Comparison of ENCODE assay signal across 11 cellular contexts in the genomic region with DNA sequence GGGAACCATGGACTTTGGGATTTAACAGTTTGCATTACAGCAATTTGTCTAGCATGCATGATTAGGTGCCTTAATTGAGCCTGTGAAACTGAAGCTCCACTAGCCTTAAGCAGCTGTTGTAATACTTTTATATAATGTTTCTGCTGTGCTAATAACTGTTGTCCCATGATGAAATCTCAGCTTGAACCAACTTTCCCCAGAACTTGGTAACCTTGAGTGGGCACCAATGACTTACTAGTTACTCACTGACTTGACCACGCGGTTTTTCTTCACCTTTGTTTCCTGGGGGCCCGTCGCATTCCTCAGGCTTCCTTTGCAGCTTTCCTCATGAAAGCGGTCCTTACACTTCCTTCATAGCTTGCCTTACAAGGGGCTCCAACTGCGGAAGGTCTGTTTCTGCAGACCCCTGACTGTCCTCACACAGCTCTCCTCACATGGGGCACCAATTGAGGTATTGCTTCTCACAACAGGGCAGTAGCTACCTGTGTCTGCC. TPM values are rescaled to one million over a fixed set of nuclear protein-coding genes. Genes with fewer than 3 reads are reported as not detected.
DNase-seq lines count a peak whose midpoint lies in the region; ATAC-seq and TF ChIP-seq lines count a peak whose summit lies in the region.
"Had no signal": no experiment of that assay in that cellular context is flagged by ENCODE, and none has a peak within 500 bp of the region (broad histone marks: within the 10 kb centered on the region; RNA-seq: fewer than 3 reads in every experiment).

No MANE protein-coding gene starts in this region.

- no peak overlapping the region for H3K4ac ChIP-seq in mesenchymal stem cell (ENCODE audit: low read depth in 1 of 2, low read length in 2 of 2)

- H3K18ac ChIP-seq in mesenchymal stem cell (ENCODE audit: low read depth in 1 of 2, low read length in 2 of 2), result no peak overlapping the region

- peaks cover 10% of the 10 kb centered on the region for H3K4me1 Mint-ChIP-seq in central memory CD8-positive, alpha-beta T cell
- H3K4me1 Mint-ChIP-seq in type B pancreatic cell (ENCODE audit: unreplicated experiment), result peaks cover 17% of the 10 kb centered on the region

- H3K4me3 Mint-ChIP-seq in central memory CD8-positive, alpha-beta T cell, result no peak overlapping the region
- H3K4me3 Mint-ChIP-seq in type B pancreatic cell, result peak overlapping the region; percentile 82
- H3K4me3 Mint-ChIP-seq: activated T-helper 17 cell treated with anti-CD3 and anti-CD28 coated beads, Interleukin-2, amount 50 U/mL, for 72 hours had no signal

- H3K36me3 ChIP-seq in cardiac muscle cell, result no peaks in the 10 kb centered on the region
- no peaks in the 10 kb centered on the region for H3K36me3 ChIP-seq in mesenchymal stem cell (ENCODE audit: control insufficient read depth in 1 of 2, insufficient read depth in 2 of 2, low read depth in 1 of 2, low read length in 2 of 2)
- H3K36me3 ChIP-seq: BE2C, neutrophil had no signal

- H3K27ac Mint-ChIP-seq in central memory CD8-positive, alpha-beta T cell (ENCODE audit: low read depth), result peak overlapping the region; percentile 18
- H3K27ac Mint-ChIP-seq in type B pancreatic cell, result peak overlapping the region; percentile 75
- H3K27ac Mint-ChIP-seq: activated T-helper 17 cell treated with anti-CD3 and anti-CD28 coated beads, Interleukin-2, amount 50 U/mL, for 72 hours had no signal

- H3K27me3 ChIP-seq in cardiac muscle cell (no peaks in the 10 kb centered on the region), mesenchymal stem cell (ENCODE audit: control insufficient read depth in 1 of 2, insufficient read depth in 1 of 2, low read length in 2 of 2) (no peaks in the 10 kb centered on the region)
- H3K27me3 ChIP-seq: BE2C had no signal

- H3K23ac ChIP-seq in mesenchymal stem cell (ENCODE audit: low read length in 2 of 2), result no peak overlapping the region

- H3K4me3 ChIP-seq in cardiac muscle cell (peak overlapping the region; percentile 29), mesenchymal stem cell (ENCODE audit: insufficient read depth in 1 of 2, low read depth in 1 of 2, low read length in 2 of 2) (peak overlapping the region in 1 of 2 experiments; percentile 57)

- H3K79me1 ChIP-seq in mesenchymal stem cell (replicated peaks; ENCODE audit: low read length, poor library complexity, severe bottlenecking), result no peaks in the 10 kb centered on the region

- H2BK5ac ChIP-seq in mesenchymal stem cell (ENCODE audit: low read depth, low read length, poor library complexity, severe bottlenecking), result no peak overlapping the region

- intact Hi-C loops in left ventricle myocardium superior (cut with micrococcal nuclease), result no loop called here

- H3K36me3 Mint-ChIP-seq in central memory CD8-positive, alpha-beta T cell (ENCODE audit: insufficient read depth), result no peaks in the 10 kb centered on the region
- no peaks in the 10 kb centered on the region for H3K36me3 Mint-ChIP-seq in type B pancreatic cell

- H2BK15ac ChIP-seq in mesenchymal stem cell (ENCODE audit: low read depth, poor library complexity, severe bottlenecking), result no peak overlapping the region

- H3K9me3 Mint-ChIP-seq in central memory CD8-positive, alpha-beta T cell, result no peaks in the 10 kb centered on the region
- no peaks in the 10 kb centered on the region for H3K9me3 Mint-ChIP-seq in type B pancreatic cell
- H3K9me3 Mint-ChIP-seq: activated T-helper 17 cell treated with anti-CD3 and anti-CD28 coated beads, Interleukin-2, amount 50 U/mL, for 72 hours had no signal

- peaks cover 50% of the 10 kb centered on the region for H3K27me3 Mint-ChIP-seq in central memory CD8-positive, alpha-beta T cell
- H3K27me3 Mint-ChIP-seq in type B pancreatic cell, result peaks cover 8% of the 10 kb centered on the region

- DNase-seq in cardiac muscle cell (ENCODE audit: low read depth in 1 of 2, low spot score in 1 of 2) (no peak), left ventricle myocardium superior (no peak), mesenchymal stem cell (peak; percentile 3), type B pancreatic cell (ENCODE audit: extremely low spot score, unreplicated experiment) (no peak), NCI-H2081 (lab: John Stamatoyannopoulos, UW) (no peak), RKO (ENCODE audit: low spot score) (no peak)
- no peak for DNase-seq in central memory CD8-positive, alpha-beta T cell (ENCODE audit: low spot score in 2 of 2)

- no peak overlapping the region for H4K91ac ChIP-seq in mesenchymal stem cell (ENCODE audit: low read length)

- H3K9me3 ChIP-seq in cardiac muscle cell (ENCODE audit: low read depth) (no peaks in the 10 kb centered on the region), mesenchymal stem cell (ENCODE audit: control insufficient read depth, low read length) (no peaks in the 10 kb centered on the region)
- H3K9me3 ChIP-seq: BE2C, neutrophil had no signal

- no peak overlapping the region for H2BK120ac ChIP-seq in mesenchymal stem cell (ENCODE audit: low read depth, low read length)

- H3K27ac ChIP-seq in cardiac muscle cell (no peak overlapping the region), mesenchymal stem cell (ENCODE audit: low read length, poor library complexity, severe bottlenecking) (peak overlapping the region; percentile 11)
- H3K27ac ChIP-seq: neutrophil had no signal

- peak overlapping the region; percentile 70 for H3K4me2 ChIP-seq in mesenchymal stem cell (ENCODE audit: low read length, poor library complexity, severe bottlenecking)

- no peak overlapping the region for H2AK5ac ChIP-seq in mesenchymal stem cell (ENCODE audit: low read length, severe bottlenecking)

- H2BK12ac ChIP-seq in mesenchymal stem cell (ENCODE audit: low read length in 2 of 2), result no peak overlapping the region

- no peak overlapping the region for H2AFZ ChIP-seq in mesenchymal stem cell (ENCODE audit: low read depth, low read length)

- peak overlapping the region; percentile 33 for H3K9ac ChIP-seq in mesenchymal stem cell (ENCODE audit: low read length)

- H3K14ac ChIP-seq in mesenchymal stem cell (ENCODE audit: low read length in 2 of 2), result no peak overlapping the region

- no peak for TF ChIP-seq CTCF in cardiac muscle cell (IDR thresholded peaks at IDR 0.05; ENCODE audit: low read depth, low read length)
- TF ChIP-seq CTCF in type B pancreatic cell (conservative IDR thresholded peaks at IDR 0.05), result no peak

- ATAC-seq in left ventricle myocardium superior, result no peak
- no peak for ATAC-seq in central memory CD8-positive, alpha-beta T cell (replicated peaks; ENCODE audit: extremely low read depth, poor library complexity, severe bottlenecking)
- no peak for ATAC-seq in GM21528 (IDR thresholded peaks at IDR 0.05; ENCODE audit: low FRiP score, unreplicated experiment)
- ATAC-seq: activated T-helper 17 cell treated with anti-CD3 and anti-CD28 coated beads, Interleukin-2, amount 50 U/mL, for 72 hours had no signal

- WGBS in mesenchymal stem cell, result 12% methylated on average over 6 of the region's 6 CpGs

- H4K8ac ChIP-seq in mesenchymal stem cell (ENCODE audit: low read length), result no peak overlapping the region

- peaks cover 7% of the 10 kb centered on the region for H3K4me1 ChIP-seq in cardiac muscle cell (ENCODE audit: low read depth)
- H3K4me1 ChIP-seq in mesenchymal stem cell (ENCODE audit: control insufficient read depth, insufficient read depth, low read depth, low read length), result peaks cover 10% of the 10 kb centered on the region
- H3K4me1 ChIP-seq: BE2C had no signal

RNA-seq across cellular contexts. Expression of a gene that starts 11.2 kb away (rescaled TPM):
- total RNA-seq in cardiac muscle cell, result 1.3 and 1.8 TPM in 2 replicates
- 2.1 and 2.9 TPM in 2 replicates for polyA plus RNA-seq in cardiac muscle cell
- not detected for total RNA-seq in left ventricle myocardium superior
- polyA plus RNA-seq in mesenchymal stem cell (2013, experiment 1 of 2), result not detected
- polyA plus RNA-seq in mesenchymal stem cell (2013, experiment 2 of 2), result 0.04 TPM
- 2.5 and 4.5 TPM in 2 replicates for total RNA-seq in type B pancreatic cell (ENCODE audit: low replicate concordance)
- total RNA-seq: activated T-helper 17 cell treated with anti-CD3 and anti-CD28 coated beads, Interleukin-2, amount 50 U/mL, for 72 hours had no signal
